In the genomic region with DNA sequence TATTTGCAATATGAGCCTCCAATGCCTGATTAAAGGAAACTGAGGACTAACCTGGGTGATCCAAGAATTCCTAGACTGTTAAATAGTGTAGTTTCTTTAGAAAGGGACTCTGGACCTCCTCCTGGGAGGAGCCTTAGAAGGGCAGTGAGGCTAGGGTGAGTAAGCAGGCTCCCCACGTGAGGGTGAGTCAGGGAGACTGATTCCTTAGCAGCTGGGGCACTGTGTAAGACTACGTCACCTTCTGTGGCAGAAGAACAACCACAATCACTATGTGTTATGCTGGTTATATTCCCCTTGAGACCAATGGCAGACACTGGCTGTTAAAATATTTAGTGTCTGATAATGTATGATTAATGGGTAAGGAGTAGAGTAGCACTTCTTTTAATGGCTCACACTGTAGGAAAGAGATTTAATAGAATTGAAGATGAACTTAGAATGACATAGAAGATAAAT, we compare ENCODE assay signal across 9 cellular contexts. TPM values are rescaled to one million over a fixed set of nuclear protein-coding genes. Genes with fewer than 3 reads are reported as not detected.
DNase-seq lines count a peak whose midpoint lies in the region; ATAC-seq, FAIRE-seq and TF ChIP-seq lines count a peak whose summit lies in the region.
"Had no signal": no experiment of that assay in that cellular context is flagged by ENCODE, and none has a peak within 500 bp of the region (broad histone marks: within the 10 kb centered on the region; RNA-seq: fewer than 3 reads in every experiment).

No MANE protein-coding gene starts in this region.

- intact Hi-C loops in esophagus squamous epithelium (cut with DNase I), result no loop called here

- 7 to 24% (median 10%) methylated on average over 2 of the region's 2 CpGs for WGBS in small intestine, 3 donors
- WGBS in esophagus squamous epithelium, 2 donors, result 0 to 9% methylated on average over 2 of the region's 2 CpGs

- H3K4me3 ChIP-seq in small intestine (ENCODE audit: low read depth in 1 of 2, low read length in 2 of 2) (no peak overlapping the region), esophagus squamous epithelium (no peak overlapping the region)

- H3K36me3 ChIP-seq in small intestine (ENCODE audit: control insufficient read depth in 2 of 2, insufficient read depth in 2 of 2, low read length in 2 of 2), result no peaks in the 10 kb centered on the region
- H3K36me3 ChIP-seq in esophagus squamous epithelium, result no peaks in the 10 kb centered on the region

- H3K9me3 ChIP-seq in small intestine (ENCODE audit: control insufficient read depth, low read depth) (no peaks in the 10 kb centered on the region), esophagus squamous epithelium (no peaks in the 10 kb centered on the region)

- ATAC-seq in GM18909 (IDR thresholded peaks at IDR 0.05; ENCODE audit: poor library complexity, unreplicated experiment) (peak; percentile 95), HG03175 (IDR thresholded peaks at IDR 0.05; ENCODE audit: unreplicated experiment) (peak; percentile 90)

- TF ChIP-seq POLR2A in esophagus squamous epithelium (IDR thresholded peaks at IDR 0.05), result no peak

- DNase-seq in AG09319 (ENCODE audit: extremely low read depth, low read depth) (peak; percentile 80), SW480 (ENCODE audit: low spot score) (peak; percentile 86), fibroblast of gingiva (ENCODE audit: low read depth) (peak; percentile 92), small intestine (peak; percentile 63), esophagus squamous epithelium (lab: John Stamatoyannopoulos, UW) (no peak), SHP77 treated with DMSO at 0.1 percent for 48 hours (lab: John Stamatoyannopoulos, UW) (no peak)

- H3K4me1 ChIP-seq in small intestine (ENCODE audit: control insufficient read depth in 2 of 2, insufficient read depth in 1 of 2, low read depth in 1 of 2, low read length in 1 of 2), result no peaks in the 10 kb centered on the region
- H3K4me1 ChIP-seq in esophagus squamous epithelium, result peaks cover 0 to 10% (median 0%) of the 10 kb centered on the region in 3 donors

- H3K27me3 ChIP-seq in small intestine (ENCODE audit: control insufficient read depth in 2 of 2, insufficient read depth in 2 of 2, low read length in 2 of 2) (peaks cover 0 to 4% of the 10 kb centered on the region in 2 donors), esophagus squamous epithelium (peaks cover 0 to 47% (median 0%) of the 10 kb centered on the region in 4 donors)

- no peak for FAIRE-seq in small intestine (lab: Jason Lieb, UNC)
- FAIRE-seq: H1 had no signal

- TF ChIP-seq CTCF in AG09319 (IDR thresholded peaks at IDR 0.05; ENCODE audit: low read depth, low read length), result no peak
- no peak for TF ChIP-seq CTCF in esophagus squamous epithelium (IDR thresholded peaks at IDR 0.05)

- H3K27ac ChIP-seq in small intestine (ENCODE audit: low read depth in 1 of 2, low read length in 1 of 2), result no peak overlapping the region
- H3K27ac ChIP-seq in esophagus squamous epithelium, result no peak overlapping the region

RNA-seq across cellular contexts. Expression of a gene that starts 53.3 kb away (rescaled TPM):
- under 1 TPM in 1 of 3 donors, not detected in 2; 0.13 TPM for polyA plus RNA-seq in small intestine
- total RNA-seq in esophagus squamous epithelium, result not detected

RNA-seq across cellular contexts. Expression of a gene that starts 56.9 kb away (rescaled TPM):
- polyA plus RNA-seq in small intestine, result 1 to 10 TPM in 2 of 3 donors, under 1 TPM in 1; 0.89 to 3.4 (median 1.1) TPM
- 10 to 100 TPM in 1 of 4 donors, 1 to 10 TPM in 3; 3.9 to 13.5 (median 7.8) TPM for total RNA-seq in esophagus squamous epithelium

Comparison
In these comparisons a context has a peak if more than half of its experiments do, and no peak if none do; other contexts are left out.
1. DNase-seq: peak in AG09319 (single experiment), SW480 (single experiment), fibroblast of gingiva (single experiment) and small intestine (single experiment); none in esophagus squamous epithelium (single experiment) and SHP77 treated with DMSO at 0.1 percent for 48 hours (single experiment).